8 cellular contexts compared by ENCODE assay signal in the genomic region with DNA sequence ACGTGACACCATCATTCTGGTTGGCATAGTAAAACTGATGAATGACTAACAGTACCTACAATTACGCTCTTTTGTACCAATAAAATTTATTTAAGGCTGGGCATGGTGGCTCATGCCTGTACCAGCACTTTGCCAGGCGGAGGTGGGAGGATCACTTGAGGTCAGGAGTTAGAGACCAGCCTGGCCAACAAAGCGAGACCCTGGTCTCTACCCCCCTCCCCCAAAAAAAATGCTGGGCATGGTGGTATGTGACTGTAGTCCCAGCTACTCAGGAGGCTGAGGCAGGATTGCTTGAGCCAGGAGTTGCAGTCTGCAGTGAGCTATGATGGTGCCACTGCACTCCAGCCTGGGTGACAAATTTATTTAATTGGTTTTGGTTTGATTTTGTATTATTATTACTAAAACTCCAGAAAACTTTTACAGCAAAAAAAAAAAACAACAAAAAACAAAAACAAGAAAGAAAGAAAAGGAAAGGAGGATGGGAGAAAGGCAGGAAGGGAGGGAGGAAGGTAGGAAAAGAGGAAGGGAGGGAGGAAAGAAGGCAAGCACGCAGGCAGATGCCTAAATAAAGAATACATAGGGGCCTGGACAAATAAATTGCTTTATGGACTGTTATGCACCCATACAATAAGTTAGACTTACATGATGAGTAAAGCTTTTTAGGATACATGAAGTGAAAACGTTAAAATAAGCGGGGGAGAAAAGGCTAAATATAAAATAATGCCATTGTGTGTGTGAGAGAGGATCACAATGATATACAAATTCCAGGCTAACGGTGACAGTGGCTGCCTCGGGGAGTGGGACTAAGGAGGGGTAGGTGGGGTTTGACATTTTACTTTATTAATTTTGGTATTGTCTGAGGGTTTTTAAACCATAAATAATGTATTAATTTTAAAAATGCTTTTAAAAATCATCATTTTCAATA. TPM values are rescaled to one million over a fixed set of nuclear protein-coding genes. Genes with fewer than 3 reads are reported as not detected.
A peak's percentile ranks its signal among the peaks of the same experiment; 100 is the strongest.
DNase-seq lines count a peak whose midpoint lies in the region; ATAC-seq and TF ChIP-seq lines count a peak whose summit lies in the region.

No MANE protein-coding gene starts in this region.

- H3K9me3 Mint-ChIP-seq in activated CD8-positive, alpha-beta memory T cell treated with anti-CD3 and anti-CD28 coated beads, Interleukin-2, amount 10 ng/mL, durations not matched to agents 7 days and 5 days (ENCODE audit: low read depth) = no peaks in the 10 kb centered on the region
- H3K9me3 Mint-ChIP-seq in activated T-helper 2 cell treated with anti-CD3 and anti-CD28 coated beads, Interferon-gamma antibody, Interleukin-2, Interleukin-4, amounts not matched to agents 10 μg/mL and 5 μg/mL and 100 μg/mL, durations not matched to agents 14 hours and 24 hours and 36 hours = no peaks in the 10 kb centered on the region

- no peaks in the 10 kb centered on the region for H3K27me3 ChIP-seq in kidney epithelial cell (ENCODE audit: control insufficient read depth, insufficient read depth, low read length)
- H3K27me3 ChIP-seq in thoracic aorta (replicated peaks; ENCODE audit: insufficient read depth) = no peaks in the 10 kb centered on the region

- TF ChIP-seq CTCF in kidney epithelial cell (IDR thresholded peaks at IDR 0.05; ENCODE audit: insufficient read depth, low read length, poor library complexity, severe bottlenecking) (no peak), thoracic aorta (IDR thresholded peaks at IDR 0.05) (no peak)

- peaks cover 7% of the 10 kb centered on the region for H3K36me3 Mint-ChIP-seq in activated CD8-positive, alpha-beta memory T cell treated with anti-CD3 and anti-CD28 coated beads, Interleukin-2, amount 10 ng/mL, durations not matched to agents 7 days and 5 days
- H3K36me3 Mint-ChIP-seq in activated T-helper 2 cell treated with anti-CD3 and anti-CD28 coated beads, Interferon-gamma antibody, Interleukin-2, Interleukin-4, amounts not matched to agents 10 μg/mL and 5 μg/mL and 100 μg/mL, durations not matched to agents 14 hours and 24 hours and 36 hours (ENCODE audit: low read depth) = peaks cover 25% of the 10 kb centered on the region

- H3K4me3 ChIP-seq in kidney epithelial cell (ENCODE audit: low read depth, low read length) (peak overlapping the region; percentile 87), thoracic aorta (peak overlapping the region; percentile 78)

- peak overlapping the region; percentile 60 for H3K27ac Mint-ChIP-seq in activated CD8-positive, alpha-beta memory T cell treated with anti-CD3 and anti-CD28 coated beads, Interleukin-2, amount 10 ng/mL, durations not matched to agents 7 days and 5 days
- H3K27ac Mint-ChIP-seq in activated T-helper 2 cell treated with anti-CD3 and anti-CD28 coated beads, Interferon-gamma antibody, Interleukin-2, Interleukin-4, amounts not matched to agents 10 μg/mL and 5 μg/mL and 100 μg/mL, durations not matched to agents 14 hours and 24 hours and 36 hours = peak overlapping the region; percentile 82

- H3K27me3 Mint-ChIP-seq in activated CD8-positive, alpha-beta memory T cell treated with anti-CD3 and anti-CD28 coated beads, Interleukin-2, amount 10 ng/mL, durations not matched to agents 7 days and 5 days = peaks cover 39% of the 10 kb centered on the region
- H3K27me3 Mint-ChIP-seq in activated T-helper 2 cell treated with anti-CD3 and anti-CD28 coated beads, Interferon-gamma antibody, Interleukin-2, Interleukin-4, amounts not matched to agents 10 μg/mL and 5 μg/mL and 100 μg/mL, durations not matched to agents 14 hours and 24 hours and 36 hours (ENCODE audit: low read depth) = peaks cover 20% of the 10 kb centered on the region

- peaks cover 6 to 16% of the 10 kb centered on the region in 2 donors for H3K4me1 ChIP-seq in thoracic aorta (ENCODE audit: control insufficient read depth in 1 of 2, low read depth in 2 of 2)

- DNase-seq in activated CD8-positive, alpha-beta memory T cell treated with anti-CD3 and anti-CD28 coated beads, Interleukin-2, amount 10 ng/mL, durations not matched to agents 7 days and 5 days = no peak
- no peak for DNase-seq in activated CD8-positive, alpha-beta memory T cell treated with anti-CD3 and anti-CD28 coated beads for 24 hours
- no peak for DNase-seq in activated T-helper 2 cell treated with anti-CD3 and anti-CD28 coated beads, Interferon-gamma antibody, Interleukin-2, Interleukin-4, amounts not matched to agents 10 μg/mL and 5 μg/mL and 100 μg/mL, durations not matched to agents 14 hours and 24 hours and 36 hours (ENCODE audit: low spot score)
- no peak for DNase-seq in kidney epithelial cell (ENCODE audit: low read depth)
- DNase-seq in thoracic aorta (ENCODE audit: low spot score) = no peak
- no peak for DNase-seq in GM19238 (ENCODE audit: insufficient read length, low spot score)

- H3K4me3 Mint-ChIP-seq in activated CD8-positive, alpha-beta memory T cell treated with anti-CD3 and anti-CD28 coated beads, Interleukin-2, amount 10 ng/mL, durations not matched to agents 7 days and 5 days = peak overlapping the region; percentile 87
- peak overlapping the region; percentile 88 for H3K4me3 Mint-ChIP-seq in activated T-helper 2 cell treated with anti-CD3 and anti-CD28 coated beads, Interferon-gamma antibody, Interleukin-2, Interleukin-4, amounts not matched to agents 10 μg/mL and 5 μg/mL and 100 μg/mL, durations not matched to agents 14 hours and 24 hours and 36 hours (ENCODE audit: low read depth)

- H3K27ac ChIP-seq in thoracic aorta = peak overlapping the region; percentile 36 to 71

- H3K36me3 ChIP-seq in kidney epithelial cell (ENCODE audit: control insufficient read depth, insufficient read depth, low read length) (peaks cover 2% of the 10 kb centered on the region), thoracic aorta (peaks cover 17% of the 10 kb centered on the region)

- CTCF ChIA-PET in activated CD8-positive, alpha-beta memory T cell treated with anti-CD3 and anti-CD28 coated beads, Interleukin-2, amount 10 ng/mL, durations not matched to agents 7 days and 5 days (lab: Charles Lee) = no interaction called here

- ATAC-seq in activated CD8-positive, alpha-beta memory T cell treated with anti-CD3 and anti-CD28 coated beads, Interleukin-2, amount 10 ng/mL, durations not matched to agents 7 days and 5 days = no peak
- ATAC-seq in thoracic aorta (ENCODE audit: insufficient number of reproducible peaks, low FRiP score, low read depth) (no peak), HG02970 (IDR thresholded peaks at IDR 0.05; ENCODE audit: low FRiP score, unreplicated experiment) (no peak), HG02870 (IDR thresholded peaks at IDR 0.05; ENCODE audit: unreplicated experiment) (no peak)

- intact Hi-C loops in activated T-helper 2 cell treated with anti-CD3 and anti-CD28 coated beads, Interferon-gamma antibody, Interleukin-2, Interleukin-4, amounts not matched to agents 10 μg/mL and 5 μg/mL and 100 μg/mL, durations not matched to agents 14 hours and 24 hours and 36 hours (cut with micrococcal nuclease) = loop anchor here (1.0 to 10.0 kb wide), 2 partner anchors 28 to 110 kb away; a partner anchor contains a TSS

- H3K9me3 ChIP-seq in thoracic aorta = no peaks in the 10 kb centered on the region

- H3K4me1 Mint-ChIP-seq in activated CD8-positive, alpha-beta memory T cell treated with anti-CD3 and anti-CD28 coated beads, Interleukin-2, amount 10 ng/mL, durations not matched to agents 7 days and 5 days = peaks cover 35% of the 10 kb centered on the region
- H3K4me1 Mint-ChIP-seq in activated T-helper 2 cell treated with anti-CD3 and anti-CD28 coated beads, Interferon-gamma antibody, Interleukin-2, Interleukin-4, amounts not matched to agents 10 μg/mL and 5 μg/mL and 100 μg/mL, durations not matched to agents 14 hours and 24 hours and 36 hours (ENCODE audit: low read depth) = peaks cover 35% of the 10 kb centered on the region

RNA-seq across cellular contexts. Expression of a gene that starts 0.7 kb away (rescaled TPM):
- total RNA-seq in activated CD8-positive, alpha-beta memory T cell treated with anti-CD3 and anti-CD28 coated beads, Interleukin-2, amount 10 ng/mL, durations not matched to agents 7 days and 5 days = 10 to 100 TPM in 1 of 2 experiments, 1 to 10 TPM in 1; 7.0 to 11.6 TPM
- 9.7 and 10.8 TPM in 2 replicates for total RNA-seq in activated T-helper 2 cell treated with anti-CD3 and anti-CD28 coated beads, Interferon-gamma antibody, Interleukin-2, Interleukin-4, amounts not matched to agents 10 μg/mL and 5 μg/mL and 100 μg/mL, durations not matched to agents 14 hours and 24 hours and 36 hours
- total RNA-seq in kidney epithelial cell (19.2 and 23.7 TPM in 2 replicates), thoracic aorta (10 to 100 TPM; 11.6 to 29.0 TPM)

RNA-seq across cellular contexts. Expression of a gene that starts 27.7 kb away (rescaled TPM):
- 1 to 10 TPM; 5.7 to 6.1 TPM for total RNA-seq in activated CD8-positive, alpha-beta memory T cell treated with anti-CD3 and anti-CD28 coated beads, Interleukin-2, amount 10 ng/mL, durations not matched to agents 7 days and 5 days
- total RNA-seq in activated T-helper 2 cell treated with anti-CD3 and anti-CD28 coated beads, Interferon-gamma antibody, Interleukin-2, Interleukin-4, amounts not matched to agents 10 μg/mL and 5 μg/mL and 100 μg/mL, durations not matched to agents 14 hours and 24 hours and 36 hours = 4.6 and 5.0 TPM in 2 replicates
- total RNA-seq in kidney epithelial cell (3.8 and 4.4 TPM in 2 replicates), thoracic aorta (1 to 10 TPM; 2.3 to 2.4 TPM)

RNA-seq across cellular contexts. Expression of a gene that starts 34.7 kb away (rescaled TPM):
- under 1 TPM in 1 of 2 experiments, not detected in 1; 0.26 TPM for total RNA-seq in activated CD8-positive, alpha-beta memory T cell treated with anti-CD3 and anti-CD28 coated beads, Interleukin-2, amount 10 ng/mL, durations not matched to agents 7 days and 5 days
- not detected in 2 replicates for total RNA-seq in activated T-helper 2 cell treated with anti-CD3 and anti-CD28 coated beads, Interferon-gamma antibody, Interleukin-2, Interleukin-4, amounts not matched to agents 10 μg/mL and 5 μg/mL and 100 μg/mL, durations not matched to agents 14 hours and 24 hours and 36 hours
- total RNA-seq in kidney epithelial cell (1.0 and 1.1 TPM in 2 replicates), thoracic aorta (1 to 10 TPM in 1 of 2 donors, under 1 TPM in 1; 0.49 to 1.1 TPM)

RNA-seq across cellular contexts. Expression of a gene that starts 42.5 kb away (rescaled TPM):
- 10 to 100 TPM in 1 of 2 experiments, 1 to 10 TPM in 1; 7.8 to 11.7 TPM for total RNA-seq in activated CD8-positive, alpha-beta memory T cell treated with anti-CD3 and anti-CD28 coated beads, Interleukin-2, amount 10 ng/mL, durations not matched to agents 7 days and 5 days
- 6.1 and 7.7 TPM in 2 replicates for total RNA-seq in activated T-helper 2 cell treated with anti-CD3 and anti-CD28 coated beads, Interferon-gamma antibody, Interleukin-2, Interleukin-4, amounts not matched to agents 10 μg/mL and 5 μg/mL and 100 μg/mL, durations not matched to agents 14 hours and 24 hours and 36 hours
- total RNA-seq in kidney epithelial cell (15.8 and 18.6 TPM in 2 replicates), thoracic aorta (10 to 100 TPM; 25.7 to 45.0 TPM)

RNA-seq across cellular contexts. Expression of a gene that starts 57.0 kb away (rescaled TPM):
- 1 to 10 TPM; 3.9 to 4.2 TPM for total RNA-seq in activated CD8-positive, alpha-beta memory T cell treated with anti-CD3 and anti-CD28 coated beads, Interleukin-2, amount 10 ng/mL, durations not matched to agents 7 days and 5 days
- total RNA-seq in activated T-helper 2 cell treated with anti-CD3 and anti-CD28 coated beads, Interferon-gamma antibody, Interleukin-2, Interleukin-4, amounts not matched to agents 10 μg/mL and 5 μg/mL and 100 μg/mL, durations not matched to agents 14 hours and 24 hours and 36 hours = 3.4 and 3.8 TPM in 2 replicates
- total RNA-seq in kidney epithelial cell (4.8 and 6.6 TPM in 2 replicates), thoracic aorta (1 to 10 TPM; 7.3 to 8.3 TPM)
